Comparison of ENCODE assay signal across 33 cellular contexts in genomic region chr1:175040324-175040910, GRCh38. TPM values are rescaled to one million over a fixed set of nuclear protein-coding genes. Genes with fewer than 3 reads are reported as not detected.
"Had no signal": no experiment of that assay in that cellular context is flagged by ENCODE, and none has a peak within 500 bp of the region (broad histone marks: within the 10 kb centered on the region; RNA-seq: fewer than 3 reads in every experiment).

No MANE protein-coding gene starts in this region.

- H3K9me3 Mint-ChIP-seq: activated CD4-positive, alpha-beta memory T cell treated with anti-CD3 and anti-CD28 coated beads for 36 hours; activated CD4-positive, alpha-beta T cell treated with anti-CD3 and anti-CD28 coated beads, Interleukin-2, amount 10 ng/mL, durations not matched to agents 24 days and 14 days; activated naive CD4-positive, alpha-beta T cell treated with anti-CD3 and anti-CD28 coated beads for 36 hours; activated naive CD4-positive, alpha-beta T cell treated with anti-CD3 and anti-CD28 coated beads, Interleukin-2, amount 50 U/mL, for 24 hours; activated naive CD8-positive, alpha-beta T cell treated with anti-CD3 and anti-CD28 coated beads for 36 hours; activated naive CD8-positive, alpha-beta T cell treated with anti-CD3 and anti-CD28 coated beads, Interleukin-2, amount 50 U/mL, for 24 hours; activated T-helper 1 cell treated with anti-CD3 and anti-CD28 coated beads, Interleukin-12 subunit alpha, Interleukin-12 subunit beta, Interleukin-2, Interleukin-4 antibody, amounts not matched to agents 30 ng/mL and 10 ng/mL and 1 ng/mL, durations not matched to agents 14 hours and 24 hours and 36 hours; activated T-helper 2 cell treated with anti-CD3 and anti-CD28 coated beads, Interferon-gamma antibody, Interleukin-2, Interleukin-4, amounts not matched to agents 10 μg/mL and 5 μg/mL and 100 μg/mL, durations not matched to agents 14 hours and 24 hours and 36 hours; effector memory CD8-positive, alpha-beta T cell had no signal

- ATAC-seq: activated CD4-positive, alpha-beta T cell treated with anti-CD3 and anti-CD28 coated beads for 36 hours; activated CD8-positive, alpha-beta memory T cell treated with anti-CD3 and anti-CD28 coated beads, Interleukin-2, amount 10 ng/mL, durations not matched to agents 7 days and 5 days; activated CD8-positive, alpha-beta T cell treated with anti-CD3 and anti-CD28 coated beads, Interleukin-2, amount 10 ng/mL, durations not matched to agents 7 days and 5 days; activated naive CD8-positive, alpha-beta T cell treated with anti-CD3 and anti-CD28 coated beads, Interleukin-2, amount 50 U/mL, for 24 hours; body of pancreas; effector memory CD8-positive, alpha-beta T cell; foreskin keratinocyte; gastrocnemius medialis; heart right ventricle had no signal

- FAIRE-seq: colon had no signal

- H2AFZ ChIP-seq: hepatocyte had no signal

- DNase-seq: activated CD4-positive, alpha-beta memory T cell treated with anti-CD3 and anti-CD28 coated beads for 36 hours; activated CD4-positive, alpha-beta T cell treated with anti-CD3 and anti-CD28 coated beads for 36 hours; activated CD4-positive, alpha-beta T cell treated with anti-CD3 and anti-CD28 coated beads, Interleukin-2, amount 10 ng/mL, durations not matched to agents 24 days and 14 days; activated CD4-positive, CD25-positive, alpha-beta regulatory T cell; activated CD4-positive, CD25-positive, alpha-beta regulatory T cell treated with anti-CD3 and anti-CD28 coated beads, Interleukin-2, amount 50 U/mL, for 72 hours; activated CD8-positive, alpha-beta memory T cell treated with anti-CD3 and anti-CD28 coated beads, Interleukin-2, amount 10 ng/mL, durations not matched to agents 7 days and 5 days; activated CD8-positive, alpha-beta memory T cell treated with anti-CD3 and anti-CD28 coated beads, Interleukin-2, amount 50 U/mL, for 4 hours; activated CD8-positive, alpha-beta T cell treated with anti-CD3 and anti-CD28 coated beads, Interleukin-2, amount 10 ng/mL, durations not matched to agents 7 days and 5 days; activated effector memory CD4-positive, alpha-beta T cell treated with anti-CD3 and anti-CD28 coated beads, Interleukin-2, amount 50 U/mL, for 16 hours; activated naive CD4-positive, alpha-beta T cell treated with anti-CD3 and anti-CD28 coated beads for 36 hours; activated naive CD8-positive, alpha-beta T cell treated with anti-CD3 and anti-CD28 coated beads for 36 hours; activated naive CD8-positive, alpha-beta T cell treated with anti-CD3 and anti-CD28 coated beads, Interleukin-2, amount 50 U/mL, for 24 hours; activated T-cell treated with anti-CD3 and anti-CD28 coated beads, Interleukin-2, amount 50 U/mL, for 1 hour; activated T-cell treated with anti-CD3 and anti-CD28 coated beads, Interleukin-2, amount 50 U/mL, for 48 hours; adrenal gland; amygdala; aorta; body of pancreas; caudate nucleus; cortex of kidney; dermis blood vessel endothelial cell; effector CD4-positive, alpha-beta T cell; effector memory CD8-positive, alpha-beta T cell; erythroblast; foreskin keratinocyte; gastrocnemius medialis; heart right ventricle had no signal

- H3K27me3 ChIP-seq: adrenal gland, body of pancreas, esophagus muscularis mucosa, gastrocnemius medialis, heart right ventricle, hepatocyte had no signal

- H3K4me1 ChIP-seq: adrenal gland, body of pancreas, esophagus muscularis mucosa, foreskin keratinocyte, gastrocnemius medialis, heart right ventricle had no signal

- H3K4me2 ChIP-seq: hepatocyte had no signal

- H3K79me2 ChIP-seq: hepatocyte had no signal

- H3K27me3 Mint-ChIP-seq: activated naive CD4-positive, alpha-beta T cell treated with anti-CD3 and anti-CD28 coated beads, Interleukin-2, amount 50 U/mL, for 24 hours; activated naive CD8-positive, alpha-beta T cell treated with anti-CD3 and anti-CD28 coated beads for 36 hours; activated naive CD8-positive, alpha-beta T cell treated with anti-CD3 and anti-CD28 coated beads, Interleukin-2, amount 50 U/mL, for 24 hours had no signal

- H3K36me3 ChIP-seq: adrenal gland, esophagus muscularis mucosa, gastrocnemius medialis, heart right ventricle had no signal

- H3K27ac Mint-ChIP-seq: activated CD4-positive, alpha-beta memory T cell treated with anti-CD3 and anti-CD28 coated beads for 36 hours; activated CD4-positive, alpha-beta T cell treated with anti-CD3 and anti-CD28 coated beads for 36 hours; activated CD4-positive, alpha-beta T cell treated with anti-CD3 and anti-CD28 coated beads, Interleukin-2, amount 10 ng/mL, durations not matched to agents 24 days and 14 days; activated CD8-positive, alpha-beta memory T cell treated with anti-CD3 and anti-CD28 coated beads, Interleukin-2, amount 10 ng/mL, durations not matched to agents 7 days and 5 days; activated CD8-positive, alpha-beta T cell treated with anti-CD3 and anti-CD28 coated beads, Interleukin-2, amount 10 ng/mL, durations not matched to agents 7 days and 5 days; activated naive CD4-positive, alpha-beta T cell treated with anti-CD3 and anti-CD28 coated beads for 36 hours; activated naive CD4-positive, alpha-beta T cell treated with anti-CD3 and anti-CD28 coated beads, Interleukin-2, amount 50 U/mL, for 24 hours; activated naive CD8-positive, alpha-beta T cell treated with anti-CD3 and anti-CD28 coated beads for 36 hours; activated naive CD8-positive, alpha-beta T cell treated with anti-CD3 and anti-CD28 coated beads, Interleukin-2, amount 50 U/mL, for 24 hours; activated T-helper 1 cell treated with anti-CD3 and anti-CD28 coated beads, Interleukin-12 subunit alpha, Interleukin-12 subunit beta, Interleukin-2, Interleukin-4 antibody, amounts not matched to agents 30 ng/mL and 10 ng/mL and 1 ng/mL, durations not matched to agents 14 hours and 24 hours and 36 hours; activated T-helper 2 cell treated with anti-CD3 and anti-CD28 coated beads, Interferon-gamma antibody, Interleukin-2, Interleukin-4, amounts not matched to agents 10 μg/mL and 5 μg/mL and 100 μg/mL, durations not matched to agents 14 hours and 24 hours and 36 hours; effector memory CD8-positive, alpha-beta T cell had no signal

- H3K4me3 ChIP-seq: adrenal gland, body of pancreas, esophagus muscularis mucosa, gastrocnemius medialis, heart right ventricle, hepatocyte had no signal

- H3K9me3 ChIP-seq: adrenal gland, body of pancreas, esophagus muscularis mucosa, gastrocnemius medialis, heart right ventricle had no signal

- H3K27ac ChIP-seq: adrenal gland, body of pancreas, esophagus muscularis mucosa, foreskin keratinocyte, gastrocnemius medialis, heart right ventricle, hepatocyte had no signal

- H3K4me3 Mint-ChIP-seq: activated CD4-positive, alpha-beta memory T cell treated with anti-CD3 and anti-CD28 coated beads for 36 hours; activated CD4-positive, alpha-beta T cell treated with anti-CD3 and anti-CD28 coated beads for 36 hours; activated CD4-positive, alpha-beta T cell treated with anti-CD3 and anti-CD28 coated beads, Interleukin-2, amount 10 ng/mL, durations not matched to agents 24 days and 14 days; activated CD8-positive, alpha-beta memory T cell treated with anti-CD3 and anti-CD28 coated beads, Interleukin-2, amount 10 ng/mL, durations not matched to agents 7 days and 5 days; activated CD8-positive, alpha-beta T cell treated with anti-CD3 and anti-CD28 coated beads, Interleukin-2, amount 10 ng/mL, durations not matched to agents 7 days and 5 days; activated naive CD4-positive, alpha-beta T cell treated with anti-CD3 and anti-CD28 coated beads for 36 hours; activated naive CD4-positive, alpha-beta T cell treated with anti-CD3 and anti-CD28 coated beads, Interleukin-2, amount 50 U/mL, for 24 hours; activated naive CD8-positive, alpha-beta T cell treated with anti-CD3 and anti-CD28 coated beads for 36 hours; activated naive CD8-positive, alpha-beta T cell treated with anti-CD3 and anti-CD28 coated beads, Interleukin-2, amount 50 U/mL, for 24 hours; activated T-helper 1 cell treated with anti-CD3 and anti-CD28 coated beads, Interleukin-12 subunit alpha, Interleukin-12 subunit beta, Interleukin-2, Interleukin-4 antibody, amounts not matched to agents 30 ng/mL and 10 ng/mL and 1 ng/mL, durations not matched to agents 14 hours and 24 hours and 36 hours; effector memory CD8-positive, alpha-beta T cell had no signal

- H3K36me3 Mint-ChIP-seq: activated CD4-positive, alpha-beta memory T cell treated with anti-CD3 and anti-CD28 coated beads for 36 hours; activated CD8-positive, alpha-beta memory T cell treated with anti-CD3 and anti-CD28 coated beads, Interleukin-2, amount 10 ng/mL, durations not matched to agents 7 days and 5 days; activated naive CD4-positive, alpha-beta T cell treated with anti-CD3 and anti-CD28 coated beads, Interleukin-2, amount 50 U/mL, for 24 hours; activated naive CD8-positive, alpha-beta T cell treated with anti-CD3 and anti-CD28 coated beads for 36 hours had no signal

- H3K4me1 Mint-ChIP-seq: activated CD4-positive, alpha-beta T cell treated with anti-CD3 and anti-CD28 coated beads for 36 hours; activated CD8-positive, alpha-beta memory T cell treated with anti-CD3 and anti-CD28 coated beads, Interleukin-2, amount 10 ng/mL, durations not matched to agents 7 days and 5 days; activated naive CD4-positive, alpha-beta T cell treated with anti-CD3 and anti-CD28 coated beads, Interleukin-2, amount 50 U/mL, for 24 hours; activated naive CD8-positive, alpha-beta T cell treated with anti-CD3 and anti-CD28 coated beads for 36 hours had no signal

RNA-seq across cellular contexts. Expression of gene TNN, which starts 27.2 kb away (rescaled TPM):
- total RNA-seq: activated CD4-positive, alpha-beta T cell treated with anti-CD3 and anti-CD28 coated beads, Interleukin-2, amount 10 ng/mL, durations not matched to agents 24 days and 14 days; activated CD8-positive, alpha-beta memory T cell treated with anti-CD3 and anti-CD28 coated beads, Interleukin-2, amount 10 ng/mL, durations not matched to agents 7 days and 5 days; activated CD8-positive, alpha-beta T cell treated with anti-CD3 and anti-CD28 coated beads, Interleukin-2, amount 10 ng/mL, durations not matched to agents 7 days and 5 days; activated naive CD4-positive, alpha-beta T cell treated with anti-CD3 and anti-CD28 coated beads for 36 hours; activated T-helper 1 cell treated with anti-CD3 and anti-CD28 coated beads, Interleukin-12 subunit alpha, Interleukin-12 subunit beta, Interleukin-2, Interleukin-4 antibody, amounts not matched to agents 30 ng/mL and 10 ng/mL and 1 ng/mL, durations not matched to agents 14 hours and 24 hours and 36 hours; activated T-helper 2 cell treated with anti-CD3 and anti-CD28 coated beads, Interferon-gamma antibody, Interleukin-2, Interleukin-4, amounts not matched to agents 10 μg/mL and 5 μg/mL and 100 μg/mL, durations not matched to agents 14 hours and 24 hours and 36 hours; dermis blood vessel endothelial cell; foreskin keratinocyte had no signal
- polyA plus RNA-seq: foreskin keratinocyte had no signal
